Comparison of ENCODE assay signal across 19 cellular contexts in genomic region chr2:44004735-44005602, GRCh38. TPM values are rescaled to one million over a fixed set of nuclear protein-coding genes. Genes with fewer than 3 reads are reported as not detected.
DNase-seq lines count a peak whose midpoint lies in the region; ATAC-seq, FAIRE-seq and TF ChIP-seq lines count a peak whose summit lies in the region.
"Had no signal": no experiment of that assay in that cellular context is flagged by ENCODE, and none has a peak within 500 bp of the region (broad histone marks: within the 10 kb centered on the region; RNA-seq: fewer than 3 reads in every experiment).

No MANE protein-coding gene starts in this region.

- no peaks in the 10 kb centered on the region for H3K9me3 ChIP-seq in liver (ENCODE audit: control insufficient read depth in 4 of 4, low read length in 3 of 4)
- H3K9me3 ChIP-seq in HepG2 (ENCODE audit: low read length) = no peaks in the 10 kb centered on the region
- H3K9me3 ChIP-seq in T-helper 17 cell (ENCODE audit: control insufficient read depth, low read length, poor library complexity, severe bottlenecking) = no peaks in the 10 kb centered on the region
- H3K9me3 ChIP-seq: esophagus squamous epithelium, heart right ventricle, right atrium auricular region had no signal

- H3K27ac Mint-ChIP-seq in T-helper 17 cell (peak overlapping the region; percentile 35), immature natural killer cell (peak overlapping the region in 5 of 6 donors; percentile 17 to 82 (median 79))
- peak overlapping the region; percentile 48 for H3K27ac Mint-ChIP-seq in stimulated activated naive B cell treated with anti-CD40 and anti-IgM and Interleukin-4, amounts not matched to agents 10 μg/mL and 1 μg/mL and 100 μg/mL, for 72 hours
- H3K27ac Mint-ChIP-seq: brain, neural progenitor cell had no signal

- TF ChIP-seq EP300 in HepG2 (IDR thresholded peaks at IDR 0.05; ENCODE audit: low read depth in 2 of 2, low read length in 2 of 2) (no peak), HepG2 (CRISPR knock-in tag; IDR thresholded peaks at IDR 0.05; ENCODE audit: borderline replicate concordance) (no peak)

- H3K36me3 Mint-ChIP-seq in T-helper 17 cell (ENCODE audit: low read depth) (no peaks in the 10 kb centered on the region), immature natural killer cell (no peaks in the 10 kb centered on the region)
- H3K36me3 Mint-ChIP-seq in stimulated activated naive B cell treated with anti-CD40 and anti-IgM and Interleukin-4, amounts not matched to agents 10 μg/mL and 1 μg/mL and 100 μg/mL, for 72 hours = no peaks in the 10 kb centered on the region
- H3K36me3 Mint-ChIP-seq: brain, neural progenitor cell had no signal

- no peak overlapping the region for H3K4me2 ChIP-seq in HepG2 (ENCODE audit: low read depth, low read length)
- H3K4me2 ChIP-seq: neural progenitor cell had no signal

- H2AFZ ChIP-seq in HepG2 (ENCODE audit: low read length) = no peak overlapping the region
- H2AFZ ChIP-seq: neural progenitor cell had no signal

- no TSS peak for BruUV-seq in HepG2 (replicated peaks; lab: Mats Ljungman, UMichigan)

- POLR2A ChIA-PET in HepG2 (lab: Yijun Ruan, JAX) = no interaction called here

- no peaks in the 10 kb centered on the region for H3K27me3 ChIP-seq in liver (ENCODE audit: control insufficient read depth in 4 of 4, insufficient read depth in 4 of 4, low read length in 3 of 4)
- H3K27me3 ChIP-seq in HepG2 (ENCODE audit: control insufficient read depth in 1 of 2, insufficient read depth in 2 of 2, low read length in 2 of 2) = no peaks in the 10 kb centered on the region; a peak in 2 of 5 replicates
- H3K27me3 ChIP-seq: neural progenitor cell, right atrium auricular region had no signal

- no peaks in the 10 kb centered on the region for H3K36me3 ChIP-seq in liver (ENCODE audit: control insufficient read depth in 4 of 4, insufficient read depth in 3 of 4, low read depth in 1 of 4, low read length in 3 of 4)
- H3K36me3 ChIP-seq in HepG2 (replicated peaks in 1 of 2; ENCODE audit: control insufficient read depth in 1 of 2, insufficient read depth in 2 of 2, low read length in 2 of 2) = no peaks in the 10 kb centered on the region
- H3K36me3 ChIP-seq: esophagus squamous epithelium, heart right ventricle, neural progenitor cell, right atrium auricular region had no signal

- FAIRE-seq in HepG2 (lab: Jason Lieb, UNC) = no peak
- FAIRE-seq: islet of Langerhans had no signal

- 76% methylated on average over 3 of the region's 3 CpGs for WGBS in liver
- WGBS in HepG2 (ENCODE audit: low lambda C conversion rate) = 41% methylated on average over 3 of the region's 3 CpGs

- peaks cover 8% of the 10 kb centered on the region for H3K4me1 Mint-ChIP-seq in T-helper 17 cell
- peaks cover 14 to 16% of the 10 kb centered on the region in 2 donors for H3K4me1 Mint-ChIP-seq in immature natural killer cell
- peaks cover 16 to 19% of the 10 kb centered on the region in 2 donors for H3K4me1 Mint-ChIP-seq in stimulated activated naive B cell treated with anti-CD40 and anti-IgM and Interleukin-4, amounts not matched to agents 10 μg/mL and 1 μg/mL and 100 μg/mL, for 72 hours
- H3K4me1 Mint-ChIP-seq: neural progenitor cell had no signal

- H3K27ac ChIP-seq in liver (ENCODE audit: low read depth in 1 of 2, low read length in 2 of 2) (no peak overlapping the region), HepG2 (ENCODE audit: extremely low read length, insufficient read depth, low read length) (no peak overlapping the region)
- H3K27ac ChIP-seq: esophagus squamous epithelium, heart right ventricle, neural progenitor cell, right atrium auricular region had no signal

- TF ChIP-seq CTCF in liver (IDR thresholded peaks at IDR 0.05; ENCODE audit: low read depth, low read length, missing input control) (no peak), HepG2 (CRISPR knock-in tag; IDR thresholded peaks at IDR 0.05) (no peak), GM13976 (IDR thresholded peaks at IDR 0.05; ENCODE audit: borderline replicate concordance, control extremely low read depth, extremely low read depth, insufficient read depth, missing control alignments) (no peak)

- CTCF ChIA-PET in HepG2 (lab: Yijun Ruan, JAX; ENCODE audit: low intra/inter-chr PET ratio, low total read pairs) = no interaction called here

- H4K20me1 ChIP-seq in HepG2 (ENCODE audit: insufficient read depth, low read length) = no peaks in the 10 kb centered on the region

- H3K9me3 Mint-ChIP-seq in immature natural killer cell = no peaks in the 10 kb centered on the region
- no peaks in the 10 kb centered on the region for H3K9me3 Mint-ChIP-seq in stimulated activated naive B cell treated with anti-CD40 and anti-IgM and Interleukin-4, amounts not matched to agents 10 μg/mL and 1 μg/mL and 100 μg/mL, for 72 hours
- H3K9me3 Mint-ChIP-seq: brain, neural progenitor cell had no signal

- no peak for DNase-seq in HepG2 (ENCODE audit: low spot score)
- DNase-seq in T-helper 17 cell = no peak
- no peak for DNase-seq in immature natural killer cell
- DNase-seq in stimulated activated naive B cell treated with anti-CD40 and anti-IgM and Interleukin-4, amounts not matched to agents 10 μg/mL and 1 μg/mL and 100 μg/mL, for 72 hours = no peak
- no peak for DNase-seq in C1 segment of cervical spinal cord (lab: John Stamatoyannopoulos, UW)
- DNase-seq in GM13976 (ENCODE audit: low spot score) = no peak
- DNase-seq: activated naive CD4-positive, alpha-beta T cell treated with Interleukin-2 at 50 U/mL for 16 hours; esophagus squamous epithelium; heart right ventricle; NCI-H1048; NCI-H526; SHP77 treated with DMSO at 0.1 percent for 48 hours had no signal

- intact Hi-C loops in HepG2 (cut with micrococcal nuclease; ENCODE audit: unreplicated experiment) = no loop called here

- H3K27me3 Mint-ChIP-seq in T-helper 17 cell = peaks cover 16% of the 10 kb centered on the region
- H3K27me3 Mint-ChIP-seq in immature natural killer cell (ENCODE audit: low read depth in 3 of 3) = peaks cover under 1 to 5% (median 1%) of the 10 kb centered on the region in 3 donors
- H3K27me3 Mint-ChIP-seq in stimulated activated naive B cell treated with anti-CD40 and anti-IgM and Interleukin-4, amounts not matched to agents 10 μg/mL and 1 μg/mL and 100 μg/mL, for 72 hours = no peaks in the 10 kb centered on the region

- in situ Hi-C loops in HepG2 (cut with HindIII; ENCODE audit: extremely low pct_ligation_motif_present, low pct_unique_long_range_greater_than_20kb) (no loop called here), GM13976 (cut with MboI; ENCODE audit: low sequenced_read_pairs, unreplicated experiment) (no loop called here)

- H3K9ac ChIP-seq in liver (ENCODE audit: low read depth in 1 of 2, low read length in 2 of 2) (no peak overlapping the region), HepG2 (ENCODE audit: insufficient read depth, low read depth, low read length) (no peak overlapping the region)
- H3K9ac ChIP-seq: neural progenitor cell had no signal

- TF ChIP-seq POLR2A in HepG2 (IDR thresholded peaks at IDR 0.05; ENCODE audit: insufficient read depth in 1 of 2, low read depth in 2 of 2, low read length in 2 of 2) = no peak

- no peaks in the 10 kb centered on the region for H3K79me2 ChIP-seq in HepG2 (ENCODE audit: insufficient read depth, low read length)

- no peak for ATAC-seq in HepG2
- ATAC-seq in T-helper 17 cell = no peak
- ATAC-seq in stimulated activated naive B cell treated with anti-CD40 and anti-IgM and Interleukin-4, amounts not matched to agents 10 μg/mL and 1 μg/mL and 100 μg/mL, for 72 hours (replicated peaks) = peak; percentile 52 to 74
- no peak for ATAC-seq in HG03442 (IDR thresholded peaks at IDR 0.05; ENCODE audit: unreplicated experiment)
- ATAC-seq: activated CD4-positive, CD25-positive, alpha-beta regulatory T cell treated with anti-CD3 and anti-CD28 coated beads, Interleukin-2, amount 50 U/mL, for 24 hours; heart right ventricle had no signal

- H3K4me3 Mint-ChIP-seq in T-helper 17 cell (no peak overlapping the region), immature natural killer cell (peak overlapping the region in 3 of 5 donors; percentile 15 to 44 (median 42))
- H3K4me3 Mint-ChIP-seq in stimulated activated naive B cell treated with anti-CD40 and anti-IgM and Interleukin-4, amounts not matched to agents 10 μg/mL and 1 μg/mL and 100 μg/mL, for 72 hours = no peak overlapping the region
- H3K4me3 Mint-ChIP-seq: brain, neural progenitor cell had no signal

- H3K4me1 ChIP-seq in liver (ENCODE audit: control insufficient read depth in 4 of 4, insufficient read depth in 4 of 4, low read length in 3 of 4) = peaks cover 0 to 3% (median 0%) of the 10 kb centered on the region in 4 donors
- H3K4me1 ChIP-seq in HepG2 (ENCODE audit: insufficient read depth, low read length) = no peaks in the 10 kb centered on the region
- H3K4me1 ChIP-seq: esophagus squamous epithelium, neural progenitor cell, right atrium auricular region had no signal

- TF ChIP-seq RAD21 in liver (IDR thresholded peaks at IDR 0.05) (no peak), HepG2 (CRISPR knock-in tag; IDR thresholded peaks at IDR 0.05) (no peak)

- H3K4me3 ChIP-seq in liver (ENCODE audit: low read depth in 1 of 3, low read length in 3 of 3) (no peak overlapping the region), HepG2 (replicated peaks in 1 of 3; ENCODE audit: insufficient read depth in 1 of 3, low read depth in 2 of 3, low read length in 3 of 3) (no peak overlapping the region)
- H3K4me3 ChIP-seq: esophagus squamous epithelium, heart right ventricle, neural progenitor cell, right atrium auricular region had no signal

RNA-seq across cellular contexts. Expression of gene LRPPRC, which starts 9.2 kb away (rescaled TPM):
- total RNA-seq in liver = 10 to 100 TPM; 40.1 to 62.3 TPM
- polyA plus RNA-seq in liver = 10 to 100 TPM; 24.5 to 28.7 TPM
- total RNA-seq in HepG2 (2016; rRNA removed; fragmentation: Illumina TruSeq; extraction: Trizol) = 167 and 307 TPM in 2 replicates
- total RNA-seq in HepG2 (2016; cell fraction: cytosol; rRNA removed; fragmentation: Illumina TruSeq; extraction: Trizol; ENCODE audit: low read depth) = 38.2 and 40.5 TPM in 2 replicates
- total RNA-seq in HepG2 (2016; cell fraction: insoluble cytoplasmic fraction; rRNA removed; fragmentation: Illumina TruSeq; extraction: Trizol) = 164 and 309 TPM in 2 replicates
- total RNA-seq in HepG2 (2016; cell fraction: membrane; rRNA removed; fragmentation: Illumina TruSeq; extraction: Trizol) = 59.5 and 69.4 TPM in 2 replicates
- 164 and 186 TPM in 2 replicates for total RNA-seq in HepG2 (2016; cell fraction: nucleus; rRNA removed; fragmentation: Illumina TruSeq; extraction: Trizol)
- 80.9 and 117 TPM in 2 replicates for polyA plus RNA-seq in HepG2 (2011; rRNA removed)
- 47.3 and 64.4 TPM in 2 replicates for polyA plus RNA-seq in HepG2 (2011; cell fraction: cytosol; rRNA removed)
- polyA plus RNA-seq in HepG2 (2011; cell fraction: nucleus; rRNA removed) = 50.1 and 64.8 TPM in 2 replicates
- 113 and 158 TPM in 2 replicates for polyA plus RNA-seq in HepG2 (2012)
- 5.8 and 6.2 TPM in 2 replicates for polyA plus RNA-seq in HepG2 (2016; cell fraction: cytosol; fragmentation: Illumina TruSeq; extraction: Trizol; ENCODE audit: low read depth)
- polyA plus RNA-seq in HepG2 (2016; cell fraction: insoluble cytoplasmic fraction; fragmentation: Illumina TruSeq; extraction: Trizol; ENCODE audit: low read depth) = 202 and 204 TPM in 2 replicates
- polyA plus RNA-seq in HepG2 (2016; cell fraction: membrane; fragmentation: Illumina TruSeq; extraction: Trizol; ENCODE audit: low read depth) = 14.7 and 18.7 TPM in 2 replicates
- polyA plus RNA-seq in HepG2 (2016; cell fraction: nucleus; fragmentation: Illumina TruSeq; extraction: Trizol; ENCODE audit: insufficient read depth, low read depth) = 186 and 216 TPM in 2 replicates
- polyA minus RNA-seq in HepG2 (2011; rRNA and poly(A)+ RNA removed; ENCODE audit: low replicate concordance) = 64.6 and 115 TPM in 2 replicates
- 343 and 363 TPM in 2 replicates for polyA minus RNA-seq in HepG2 (2011; cell fraction: cytosol; rRNA and poly(A)+ RNA removed)
- 210 and 231 TPM in 2 replicates for polyA minus RNA-seq in HepG2 (2011; cell fraction: nucleus; rRNA and poly(A)+ RNA removed)
- 10 to 100 TPM; 59.8 to 60.7 TPM for total RNA-seq in T-helper 17 cell
- 10 to 100 TPM; 20.4 to 33.3 (median 28.8) TPM for polyA plus RNA-seq in immature natural killer cell

Comparison
In these comparisons a context has a peak if more than half of its experiments do, and no peak if none do; other contexts are left out.
1. ATAC-seq: peak in stimulated activated naive B cell treated with anti-CD40 and anti-IgM and Interleukin-4, amounts not matched to agents 10 μg/mL and 1 μg/mL and 100 μg/mL, for 72 hours (2 of 2); none in HepG2 (single experiment), T-helper 17 cell (single experiment) and HG03442 (single experiment).
2. H3K4me3 Mint-ChIP-seq: peak in immature natural killer cell (3 of 5); none in T-helper 17 cell (single experiment) and stimulated activated naive B cell treated with anti-CD40 and anti-IgM and Interleukin-4, amounts not matched to agents 10 μg/mL and 1 μg/mL and 100 μg/mL, for 72 hours (0 of 2).
3. Peak in every context shown above with its lines, with median percentiles within 50 percentile points of each other: H3K27ac Mint-ChIP-seq.